1 cellular context compared by ENCODE assay signal in genomic region chr1:212665241-212666115, GRCh38.
TF ChIP-seq lines count a peak whose summit lies in the region.

No MANE protein-coding gene starts in this region.

TF ChIP-seq in K562, 482 proteins besides CTCF, POLR2A, EP300 and RAD21 (continued from another document and continues in another):
- TF ChIP-seq STAT6 (CRISPR knock-in tag; IDR thresholded peaks at IDR 0.05) (no peak), SIN3B (IDR thresholded peaks at IDR 0.05; ENCODE audit: low read depth) (no peak; the same call in 1 of the 2 replicates), ZFP1 (CRISPR knock-in tag; IDR thresholded peaks at IDR 0.05) (no peak), E2F6 (IDR thresholded peaks at IDR 0.05; ENCODE audit: borderline replicate concordance in 1 of 2, extremely low read depth in 1 of 2, insufficient read depth in 1 of 2, insufficient read length in 1 of 2, low read depth in 1 of 2, low read length in 1 of 2, poor library complexity in 1 of 2, severe bottlenecking in 1 of 2) (peak in 1 of 2 experiments; percentile 17), ATF1 (CRISPR knock-in tag; IDR thresholded peaks at IDR 0.05) (no peak), ATF1 (tag; IDR thresholded peaks at IDR 0.05) (peak; percentile 50), RBM22 (IDR thresholded peaks at IDR 0.05; ENCODE audit: low read depth, low read length, poor library complexity, severe bottlenecking) (no peak), ZBTB8A (IDR thresholded peaks at IDR 0.05; ENCODE audit: partially characterized antibody) (no peak), ZNF668 (CRISPR knock-in tag; IDR thresholded peaks at IDR 0.05) (no peak), MED1 (CRISPR knock-in tag; IDR thresholded peaks at IDR 0.05; ENCODE audit: borderline replicate concordance) (no peak), BACH1 (tag; IDR thresholded peaks at IDR 0.05) (no peak), STAT5A (IDR thresholded peaks at IDR 0.05; ENCODE audit: borderline replicate concordance, low read length) (no peak), L3MBTL2 (IDR thresholded peaks at IDR 0.05) (peak; percentile 74), PTRF (tag; IDR thresholded peaks at IDR 0.05) (no peak), TAF15 (IDR thresholded peaks at IDR 0.05; ENCODE audit: low read depth, low read length) (no peak), CAMTA2 (CRISPR knock-in tag; conservative IDR thresholded peaks at IDR 0.05) (no peak), EWSR1 (IDR thresholded peaks at IDR 0.05; ENCODE audit: borderline replicate concordance, low read depth, partially characterized antibody) (no peak), DPF2 (IDR thresholded peaks at IDR 0.05) (peak; percentile 42; the same call in 1 of the 2 replicates), SMARCA4 (IDR thresholded peaks at IDR 0.05) (peak; percentile 41; the same call in 1 of the 2 replicates), NEUROD1 (IDR thresholded peaks at IDR 0.05; ENCODE audit: borderline replicate concordance, low read depth, low read length, partially characterized antibody) (peak; percentile 37), TEAD1 (CRISPR knock-in tag; IDR thresholded peaks at IDR 0.05) (peak in 1 of 2 experiments; percentile 84; a peak in 2 of 4 replicates), ZNF717 (CRISPR knock-in tag; IDR thresholded peaks at IDR 0.05) (no peak), TFE3 (CRISPR knock-in tag; IDR thresholded peaks at IDR 0.05) (no peak), HMG20B (CRISPR knock-in tag; IDR thresholded peaks at IDR 0.05) (no peak), ZNF518B (CRISPR knock-in tag; IDR thresholded peaks at IDR 0.05) (no peak), IFI16 (CRISPR knock-in tag; IDR thresholded peaks at IDR 0.05) (no peak), PHF8 (IDR thresholded peaks at IDR 0.05; ENCODE audit: borderline replicate concordance, low read length) (peak; percentile 30; the same call in 1 of the 2 replicates), PML (IDR thresholded peaks at IDR 0.05; ENCODE audit: low read length) (no peak), ERF (CRISPR knock-in tag; IDR thresholded peaks at IDR 0.05) (0 out of 2 replicates have a peak, but pooled peaks have one; percentile 46), ZNF12 (CRISPR knock-in tag; IDR thresholded peaks at IDR 0.05) (no peak), BRF1 (IDR thresholded peaks at IDR 0.05; ENCODE audit: borderline replicate concordance, extremely low read depth, insufficient read length) (no peak), BCL6 (CRISPR knock-in tag; IDR thresholded peaks at IDR 0.05) (no peak), SP2 (IDR thresholded peaks at IDR 0.05; ENCODE audit: extremely low read depth, low read depth, low read length, poor library complexity, severe bottlenecking) (no peak), HDAC6 (IDR thresholded peaks at IDR 0.05; ENCODE audit: low read depth, low read length) (no peak), ZNF239 (CRISPR knock-in tag; IDR thresholded peaks at IDR 0.05) (no peak), SOX6 (IDR thresholded peaks at IDR 0.05) (peak; percentile 62; the same call in 1 of the 2 replicates), SAP30 (IDR thresholded peaks at IDR 0.05; ENCODE audit: borderline replicate concordance, insufficient read depth, low read depth, low read length, poor library complexity, severe bottlenecking) (no peak), NBN (IDR thresholded peaks at IDR 0.05; ENCODE audit: low read depth) (peak; percentile 83; the same call in 1 of the 2 replicates)
- TF ChIP-seq, protein P1, sequence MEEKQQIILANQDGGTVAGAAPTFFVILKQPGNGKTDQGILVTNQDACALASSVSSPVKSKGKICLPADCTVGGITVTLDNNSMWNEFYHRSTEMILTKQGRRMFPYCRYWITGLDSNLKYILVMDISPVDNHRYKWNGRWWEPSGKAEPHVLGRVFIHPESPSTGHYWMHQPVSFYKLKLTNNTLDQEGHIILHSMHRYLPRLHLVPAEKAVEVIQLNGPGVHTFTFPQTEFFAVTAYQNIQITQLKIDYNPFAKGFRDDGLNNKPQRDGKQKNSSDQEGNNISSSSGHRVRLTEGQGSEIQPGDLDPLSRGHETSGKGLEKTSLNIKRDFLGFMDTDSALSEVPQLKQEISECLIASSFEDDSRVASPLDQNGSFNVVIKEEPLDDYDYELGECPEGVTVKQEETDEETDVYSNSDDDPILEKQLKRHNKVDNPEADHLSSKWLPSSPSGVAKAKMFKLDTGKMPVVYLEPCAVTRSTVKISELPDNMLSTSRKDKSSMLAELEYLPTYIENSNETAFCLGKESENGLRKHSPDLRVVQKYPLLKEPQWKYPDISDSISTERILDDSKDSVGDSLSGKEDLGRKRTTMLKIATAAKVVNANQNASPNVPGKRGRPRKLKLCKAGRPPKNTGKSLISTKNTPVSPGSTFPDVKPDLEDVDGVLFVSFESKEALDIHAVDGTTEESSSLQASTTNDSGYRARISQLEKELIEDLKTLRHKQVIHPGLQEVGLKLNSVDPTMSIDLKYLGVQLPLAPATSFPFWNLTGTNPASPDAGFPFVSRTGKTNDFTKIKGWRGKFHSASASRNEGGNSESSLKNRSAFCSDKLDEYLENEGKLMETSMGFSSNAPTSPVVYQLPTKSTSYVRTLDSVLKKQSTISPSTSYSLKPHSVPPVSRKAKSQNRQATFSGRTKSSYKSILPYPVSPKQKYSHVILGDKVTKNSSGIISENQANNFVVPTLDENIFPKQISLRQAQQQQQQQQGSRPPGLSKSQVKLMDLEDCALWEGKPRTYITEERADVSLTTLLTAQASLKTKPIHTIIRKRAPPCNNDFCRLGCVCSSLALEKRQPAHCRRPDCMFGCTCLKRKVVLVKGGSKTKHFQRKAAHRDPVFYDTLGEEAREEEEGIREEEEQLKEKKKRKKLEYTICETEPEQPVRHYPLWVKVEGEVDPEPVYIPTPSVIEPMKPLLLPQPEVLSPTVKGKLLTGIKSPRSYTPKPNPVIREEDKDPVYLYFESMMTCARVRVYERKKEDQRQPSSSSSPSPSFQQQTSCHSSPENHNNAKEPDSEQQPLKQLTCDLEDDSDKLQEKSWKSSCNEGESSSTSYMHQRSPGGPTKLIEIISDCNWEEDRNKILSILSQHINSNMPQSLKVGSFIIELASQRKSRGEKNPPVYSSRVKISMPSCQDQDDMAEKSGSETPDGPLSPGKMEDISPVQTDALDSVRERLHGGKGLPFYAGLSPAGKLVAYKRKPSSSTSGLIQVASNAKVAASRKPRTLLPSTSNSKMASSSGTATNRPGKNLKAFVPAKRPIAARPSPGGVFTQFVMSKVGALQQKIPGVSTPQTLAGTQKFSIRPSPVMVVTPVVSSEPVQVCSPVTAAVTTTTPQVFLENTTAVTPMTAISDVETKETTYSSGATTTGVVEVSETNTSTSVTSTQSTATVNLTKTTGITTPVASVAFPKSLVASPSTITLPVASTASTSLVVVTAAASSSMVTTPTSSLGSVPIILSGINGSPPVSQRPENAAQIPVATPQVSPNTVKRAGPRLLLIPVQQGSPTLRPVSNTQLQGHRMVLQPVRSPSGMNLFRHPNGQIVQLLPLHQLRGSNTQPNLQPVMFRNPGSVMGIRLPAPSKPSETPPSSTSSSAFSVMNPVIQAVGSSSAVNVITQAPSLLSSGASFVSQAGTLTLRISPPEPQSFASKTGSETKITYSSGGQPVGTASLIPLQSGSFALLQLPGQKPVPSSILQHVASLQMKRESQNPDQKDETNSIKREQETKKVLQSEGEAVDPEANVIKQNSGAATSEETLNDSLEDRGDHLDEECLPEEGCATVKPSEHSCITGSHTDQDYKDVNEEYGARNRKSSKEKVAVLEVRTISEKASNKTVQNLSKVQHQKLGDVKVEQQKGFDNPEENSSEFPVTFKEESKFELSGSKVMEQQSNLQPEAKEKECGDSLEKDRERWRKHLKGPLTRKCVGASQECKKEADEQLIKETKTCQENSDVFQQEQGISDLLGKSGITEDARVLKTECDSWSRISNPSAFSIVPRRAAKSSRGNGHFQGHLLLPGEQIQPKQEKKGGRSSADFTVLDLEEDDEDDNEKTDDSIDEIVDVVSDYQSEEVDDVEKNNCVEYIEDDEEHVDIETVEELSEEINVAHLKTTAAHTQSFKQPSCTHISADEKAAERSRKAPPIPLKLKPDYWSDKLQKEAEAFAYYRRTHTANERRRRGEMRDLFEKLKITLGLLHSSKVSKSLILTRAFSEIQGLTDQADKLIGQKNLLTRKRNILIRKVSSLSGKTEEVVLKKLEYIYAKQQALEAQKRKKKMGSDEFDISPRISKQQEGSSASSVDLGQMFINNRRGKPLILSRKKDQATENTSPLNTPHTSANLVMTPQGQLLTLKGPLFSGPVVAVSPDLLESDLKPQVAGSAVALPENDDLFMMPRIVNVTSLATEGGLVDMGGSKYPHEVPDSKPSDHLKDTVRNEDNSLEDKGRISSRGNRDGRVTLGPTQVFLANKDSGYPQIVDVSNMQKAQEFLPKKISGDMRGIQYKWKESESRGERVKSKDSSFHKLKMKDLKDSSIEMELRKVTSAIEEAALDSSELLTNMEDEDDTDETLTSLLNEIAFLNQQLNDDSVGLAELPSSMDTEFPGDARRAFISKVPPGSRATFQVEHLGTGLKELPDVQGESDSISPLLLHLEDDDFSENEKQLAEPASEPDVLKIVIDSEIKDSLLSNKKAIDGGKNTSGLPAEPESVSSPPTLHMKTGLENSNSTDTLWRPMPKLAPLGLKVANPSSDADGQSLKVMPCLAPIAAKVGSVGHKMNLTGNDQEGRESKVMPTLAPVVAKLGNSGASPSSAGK (IDR thresholded peaks at IDR 0.05), result no peak
- TF ChIP-seq, protein P2, sequence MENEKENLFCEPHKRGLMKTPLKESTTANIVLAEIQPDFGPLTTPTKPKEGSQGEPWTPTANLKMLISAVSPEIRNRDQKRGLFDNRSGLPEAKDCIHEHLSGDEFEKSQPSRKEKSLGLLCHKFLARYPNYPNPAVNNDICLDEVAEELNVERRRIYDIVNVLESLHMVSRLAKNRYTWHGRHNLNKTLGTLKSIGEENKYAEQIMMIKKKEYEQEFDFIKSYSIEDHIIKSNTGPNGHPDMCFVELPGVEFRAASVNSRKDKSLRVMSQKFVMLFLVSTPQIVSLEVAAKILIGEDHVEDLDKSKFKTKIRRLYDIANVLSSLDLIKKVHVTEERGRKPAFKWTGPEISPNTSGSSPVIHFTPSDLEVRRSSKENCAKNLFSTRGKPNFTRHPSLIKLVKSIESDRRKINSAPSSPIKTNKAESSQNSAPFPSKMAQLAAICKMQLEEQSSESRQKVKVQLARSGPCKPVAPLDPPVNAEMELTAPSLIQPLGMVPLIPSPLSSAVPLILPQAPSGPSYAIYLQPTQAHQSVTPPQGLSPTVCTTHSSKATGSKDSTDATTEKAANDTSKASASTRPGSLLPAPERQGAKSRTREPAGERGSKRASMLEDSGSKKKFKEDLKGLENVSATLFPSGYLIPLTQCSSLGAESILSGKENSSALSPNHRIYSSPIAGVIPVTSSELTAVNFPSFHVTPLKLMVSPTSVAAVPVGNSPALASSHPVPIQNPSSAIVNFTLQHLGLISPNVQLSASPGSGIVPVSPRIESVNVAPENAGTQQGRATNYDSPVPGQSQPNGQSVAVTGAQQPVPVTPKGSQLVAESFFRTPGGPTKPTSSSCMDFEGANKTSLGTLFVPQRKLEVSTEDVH (IDR thresholded peaks at IDR 0.05; ENCODE audit: low read depth, partially characterized antibody), result peak; percentile 69
